In the genomic region with DNA sequence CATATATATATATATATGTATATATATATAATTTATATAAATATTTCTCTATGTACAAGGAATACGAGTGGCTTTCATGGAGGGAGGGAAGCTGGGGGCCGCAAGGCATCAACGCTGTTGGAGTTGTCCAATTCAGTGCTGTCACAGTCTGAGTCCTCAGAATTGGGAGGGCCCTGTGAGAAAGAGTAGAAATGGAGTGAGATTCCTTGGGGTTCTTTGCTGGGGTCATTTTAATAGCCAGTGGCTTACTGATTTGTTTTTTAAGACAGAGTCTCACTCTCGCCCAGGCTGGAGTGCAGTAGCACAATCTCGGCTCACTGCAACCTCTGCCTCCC, we compare ENCODE assay signal across 30 cellular contexts. TPM values are rescaled to one million over a fixed set of nuclear protein-coding genes. Genes with fewer than 3 reads are reported as not detected.
DNase-seq lines count a peak whose midpoint lies in the region; ATAC-seq, FAIRE-seq and TF ChIP-seq lines count a peak whose summit lies in the region.
"Had no signal": no experiment of that assay in that cellular context is flagged by ENCODE, and none has a peak within 500 bp of the region (broad histone marks: within the 10 kb centered on the region; RNA-seq: fewer than 3 reads in every experiment).

No MANE protein-coding gene starts in this region.

- H3K36me3 ChIP-seq in HepG2 (replicated peaks in 1 of 2; ENCODE audit: control insufficient read depth in 1 of 2, insufficient read depth in 2 of 2, low read length in 2 of 2) (peaks cover 15 to 55% of the 10 kb centered on the region in 2 experiments), right lobe of liver (peaks cover 19 to 71% (median 33%) of the 10 kb centered on the region in 4 donors), brain microvascular endothelial cell (replicated peaks) (peaks cover 91% of the 10 kb centered on the region)

- H3K4me3 ChIP-seq in HepG2 (replicated peaks in 1 of 3; ENCODE audit: insufficient read depth in 1 of 3, low read depth in 2 of 3, low read length in 3 of 3): no peak overlapping the region
- no peak overlapping the region for H3K4me3 ChIP-seq in right lobe of liver
- H3K4me3 ChIP-seq in brain microvascular endothelial cell (ENCODE audit: low read depth, low read length): no peak overlapping the region
- H3K4me3 ChIP-seq: BLaER1, coronary artery, HAP-1, Peyer's patch, psoas muscle had no signal

- H3K27me3 Mint-ChIP-seq in neural crest cell (ENCODE audit: low read depth): peaks cover 16% of the 10 kb centered on the region
- H3K27me3 Mint-ChIP-seq: activated CD4-positive, alpha-beta memory T cell treated with anti-CD3 and anti-CD28 coated beads, Interleukin-2, amount 10 ng/mL, durations not matched to agents 7 days and 5 days; effector memory CD8-positive, alpha-beta T cell; stimulated activated memory B cell treated with anti-CD40 and anti-IgM and Interleukin-4, amounts not matched to agents 10 μg/mL and 1 μg/mL and 100 μg/mL, for 72 hours had no signal

- no peak overlapping the region for H3K9ac ChIP-seq in HepG2 (ENCODE audit: insufficient read depth, low read depth, low read length)
- H3K9ac ChIP-seq: BLaER1 had no signal

- H3K4me1 ChIP-seq in HepG2 (ENCODE audit: insufficient read depth, low read length) (no peaks in the 10 kb centered on the region), right lobe of liver (no peaks in the 10 kb centered on the region)
- H3K4me1 ChIP-seq: Caco-2 had no signal

- peak in 1 of 2 experiments; percentile 35; a peak in 1 of 4 replicates for TF ChIP-seq POLR2A in HepG2 (IDR thresholded peaks at IDR 0.05; ENCODE audit: insufficient read depth in 1 of 2, low read depth in 2 of 2, low read length in 2 of 2)
- no peak for TF ChIP-seq POLR2A in right lobe of liver (IDR thresholded peaks at IDR 0.05)

- H3K4me3 Mint-ChIP-seq in neural crest cell: peak overlapping the region; percentile 56
- H3K4me3 Mint-ChIP-seq: activated CD4-positive, alpha-beta memory T cell treated with anti-CD3 and anti-CD28 coated beads, Interleukin-2, amount 10 ng/mL, durations not matched to agents 7 days and 5 days; effector memory CD8-positive, alpha-beta T cell; stimulated activated memory B cell treated with anti-CD40 and anti-IgM and Interleukin-4, amounts not matched to agents 10 μg/mL and 1 μg/mL and 100 μg/mL, for 72 hours had no signal

- TF ChIP-seq EP300 in HepG2 (IDR thresholded peaks at IDR 0.05; ENCODE audit: low read depth in 2 of 2, low read length in 2 of 2) (no peak), HepG2 (CRISPR knock-in tag; IDR thresholded peaks at IDR 0.05; ENCODE audit: borderline replicate concordance) (no peak)

- in situ Hi-C loops in HepG2 (cut with HindIII; ENCODE audit: extremely low pct_ligation_motif_present, low pct_unique_long_range_greater_than_20kb) (no loop called here), brain microvascular endothelial cell (cut with HindIII; ENCODE audit: low pct_ligation_motif_present, low sequenced_read_pairs) (no loop called here)

- H4K20me1 ChIP-seq in HepG2 (ENCODE audit: insufficient read depth, low read length): peaks cover 14% of the 10 kb centered on the region

- H3K36me3 Mint-ChIP-seq in neural crest cell (ENCODE audit: low read depth): peaks cover 35% of the 10 kb centered on the region

- POLR2A ChIA-PET in HepG2 (lab: Yijun Ruan, JAX): interaction anchor here (1.0 to 4.2 kb wide), 7 partner anchors 8 to 160 kb away, joined by 3 to 58 read pairs (median 6); partner anchors contain the start of genes AAAS, MAP3K12, SP1 and TARBP2

- intact Hi-C loops in HepG2 (cut with micrococcal nuclease; ENCODE audit: unreplicated experiment) (no loop called here), right lobe of liver (cut with DNase I) (no loop called here)

- no peak for TF ChIP-seq CTCF in HepG2 (CRISPR knock-in tag; IDR thresholded peaks at IDR 0.05)
- no peak for TF ChIP-seq CTCF in right lobe of liver (IDR thresholded peaks at IDR 0.05)
- no peak for TF ChIP-seq CTCF in brain microvascular endothelial cell (IDR thresholded peaks at IDR 0.05; ENCODE audit: low read depth, low read length, missing control alignments)
- TF ChIP-seq CTCF in neural crest cell (conservative IDR thresholded peaks at IDR 0.05): no peak

- H3K4me1 Mint-ChIP-seq in neural crest cell: peaks cover 31% of the 10 kb centered on the region

- no peak for ATAC-seq in HepG2
- no peak for ATAC-seq in right lobe of liver
- no peak for ATAC-seq in esophagus mucosa
- no peak for ATAC-seq in HG03280 (IDR thresholded peaks at IDR 0.05; ENCODE audit: unreplicated experiment)
- ATAC-seq in HG03196 (IDR thresholded peaks at IDR 0.05; ENCODE audit: unreplicated experiment): no peak
- ATAC-seq: effector memory CD8-positive, alpha-beta T cell; psoas muscle; stimulated activated memory B cell treated with anti-CD40 and anti-IgM and Interleukin-4, amounts not matched to agents 10 μg/mL and 1 μg/mL and 100 μg/mL, for 72 hours had no signal

- H3K27ac Mint-ChIP-seq in neural crest cell (ENCODE audit: unreplicated experiment): no peak overlapping the region
- H3K27ac Mint-ChIP-seq: activated CD4-positive, alpha-beta memory T cell treated with anti-CD3 and anti-CD28 coated beads, Interleukin-2, amount 10 ng/mL, durations not matched to agents 7 days and 5 days; stimulated activated memory B cell treated with anti-CD40 and anti-IgM and Interleukin-4, amounts not matched to agents 10 μg/mL and 1 μg/mL and 100 μg/mL, for 72 hours had no signal

- H3K4me2 ChIP-seq in HepG2 (ENCODE audit: low read depth, low read length): no peak overlapping the region
- H3K4me2 ChIP-seq: BLaER1 had no signal

- H3K9me3 ChIP-seq in HepG2 (ENCODE audit: low read length): no peaks in the 10 kb centered on the region
- H3K9me3 ChIP-seq in right lobe of liver: no peaks in the 10 kb centered on the region
- H3K9me3 ChIP-seq: BLaER1, Caco-2, HAP-1, Peyer's patch, psoas muscle had no signal

- BruUV-seq in HepG2 (replicated peaks; lab: Mats Ljungman, UMichigan): no TSS peak

- H2AFZ ChIP-seq in HepG2 (ENCODE audit: low read length): no peak overlapping the region

- no peak for TF ChIP-seq RAD21 in HepG2 (CRISPR knock-in tag; IDR thresholded peaks at IDR 0.05)

- peaks cover 3% of the 10 kb centered on the region for H3K79me2 ChIP-seq in HepG2 (ENCODE audit: insufficient read depth, low read length)

- no peaks in the 10 kb centered on the region for H3K27me3 ChIP-seq in HepG2 (ENCODE audit: control insufficient read depth in 1 of 2, insufficient read depth in 2 of 2, low read length in 2 of 2)
- H3K27me3 ChIP-seq in right lobe of liver: no peaks in the 10 kb centered on the region
- no peaks in the 10 kb centered on the region for H3K27me3 ChIP-seq in brain microvascular endothelial cell (replicated peaks)
- H3K27me3 ChIP-seq: Peyer's patch had no signal

- H3K27ac ChIP-seq in HepG2 (ENCODE audit: extremely low read length, insufficient read depth, low read length) (no peak overlapping the region), right lobe of liver (no peak overlapping the region), brain microvascular endothelial cell (peak overlapping the region; percentile 11)
- H3K27ac ChIP-seq: BLaER1, Peyer's patch, psoas muscle had no signal

- H3K9me3 Mint-ChIP-seq in neural crest cell: no peaks in the 10 kb centered on the region
- H3K9me3 Mint-ChIP-seq: activated CD4-positive, alpha-beta memory T cell treated with anti-CD3 and anti-CD28 coated beads, Interleukin-2, amount 10 ng/mL, durations not matched to agents 7 days and 5 days; effector memory CD8-positive, alpha-beta T cell; stimulated activated memory B cell treated with anti-CD40 and anti-IgM and Interleukin-4, amounts not matched to agents 10 μg/mL and 1 μg/mL and 100 μg/mL, for 72 hours had no signal

- CTCF ChIA-PET in HepG2 (lab: Yijun Ruan, JAX; ENCODE audit: low intra/inter-chr PET ratio, low total read pairs): no interaction called here

- 98% methylated on average over 5 of the region's 5 CpGs for WGBS in HepG2 (ENCODE audit: low lambda C conversion rate)
- 88% methylated on average over 4 of the region's 5 CpGs for WGBS in right lobe of liver (ENCODE audit: insufficient coverage, low coverage, low lambda C conversion rate, missing lambda C conversion rate)

- DNase-seq in HepG2 (ENCODE audit: low spot score) (no peak), right lobe of liver (no peak), brain microvascular endothelial cell (no peak), neural crest cell (ENCODE audit: low read depth, low spot score) (no peak), SHP77 (lab: John Stamatoyannopoulos, UW) (no peak)
- DNase-seq: activated CD4-positive, alpha-beta memory T cell treated with anti-CD3 and anti-CD28 coated beads, Interleukin-2, amount 10 ng/mL, durations not matched to agents 7 days and 5 days; activated CD4-positive, CD25-positive, alpha-beta regulatory T cell treated with anti-CD3 and anti-CD28 coated beads, Interleukin-2, amount 50 U/mL, for 72 hours; activated gamma-delta T cell treated with Interleukin-2 at 50 U/mL for 16 hours; activated T-cell treated with anti-CD3 and anti-CD28 coated beads for 4 hours; DMS79 treated with DMSO at 0.1 percent for 48 hours; effector memory CD8-positive, alpha-beta T cell; NCI-H1417; NCI-H510A; Peyer's patch; psoas muscle; small intestine had no signal

- FAIRE-seq in HepG2 (lab: Jason Lieb, UNC): no peak
- FAIRE-seq: small intestine had no signal

RNA-seq across cellular contexts. Expression of gene MAP3K12, which starts 18.2 kb away (rescaled TPM):
- total RNA-seq in HepG2 (2016; rRNA removed; fragmentation: Illumina TruSeq; extraction: Trizol) (0.13 and 0.20 TPM in 2 replicates), right lobe of liver (1 to 10 TPM in 4 of 6 experiments, under 1 TPM in 2; 0.68 to 2.9 (median 1.5) TPM), neural crest cell (32.9 and 33.0 TPM in 2 replicates), esophagus mucosa (2.0 TPM)
- under 0.01 and 0.10 TPM in 2 replicates for total RNA-seq in HepG2 (2016; cell fraction: cytosol; rRNA removed; fragmentation: Illumina TruSeq; extraction: Trizol; ENCODE audit: low read depth)
- total RNA-seq in HepG2 (2016; cell fraction: insoluble cytoplasmic fraction; rRNA removed; fragmentation: Illumina TruSeq; extraction: Trizol): 0.25 and 0.28 TPM in 2 replicates
- total RNA-seq in HepG2 (2016; cell fraction: membrane; rRNA removed; fragmentation: Illumina TruSeq; extraction: Trizol): 0.03 and 0.25 TPM in 2 replicates
- 0.16 and 0.28 TPM in 2 replicates for total RNA-seq in HepG2 (2016; cell fraction: nucleus; rRNA removed; fragmentation: Illumina TruSeq; extraction: Trizol)
- polyA plus RNA-seq in HepG2 (2011; rRNA removed): 1.1 and 1.3 TPM in 2 replicates
- polyA plus RNA-seq in HepG2 (2011; cell fraction: cytosol; rRNA removed): 0.23 and 0.60 TPM in 2 replicates
- polyA plus RNA-seq in HepG2 (2011; cell fraction: nucleus; rRNA removed): 5.5 and 6.6 TPM in 2 replicates
- 1.9 and 2.3 TPM in 2 replicates for polyA plus RNA-seq in HepG2 (2012)
- 0.02 TPM in 1 of 2 replicates, not detected in the other for polyA plus RNA-seq in HepG2 (2016; cell fraction: cytosol; fragmentation: Illumina TruSeq; extraction: Trizol; ENCODE audit: low read depth)
- polyA plus RNA-seq in HepG2 (2016; cell fraction: insoluble cytoplasmic fraction; fragmentation: Illumina TruSeq; extraction: Trizol; ENCODE audit: low read depth): 0.05 and 0.10 TPM in 2 replicates
- not detected in 2 replicates for polyA plus RNA-seq in HepG2 (2016; cell fraction: membrane; fragmentation: Illumina TruSeq; extraction: Trizol; ENCODE audit: low read depth)
- 0.34 and 1.5 TPM in 2 replicates for polyA plus RNA-seq in HepG2 (2016; cell fraction: nucleus; fragmentation: Illumina TruSeq; extraction: Trizol; ENCODE audit: insufficient read depth, low read depth)
- 1.4 and 3.4 TPM in 2 replicates for polyA minus RNA-seq in HepG2 (2011; rRNA and poly(A)+ RNA removed; ENCODE audit: low replicate concordance)
- 0.26 and 0.49 TPM in 2 replicates for polyA minus RNA-seq in HepG2 (2011; cell fraction: cytosol; rRNA and poly(A)+ RNA removed)
- polyA minus RNA-seq in HepG2 (2011; cell fraction: nucleus; rRNA and poly(A)+ RNA removed): 1.3 and 1.6 TPM in 2 replicates

RNA-seq across cellular contexts. Expression of gene TARBP2, which starts 20.0 kb away (rescaled TPM):
- 39.5 and 55.5 TPM in 2 replicates for total RNA-seq in HepG2 (2016; rRNA removed; fragmentation: Illumina TruSeq; extraction: Trizol)
- total RNA-seq in HepG2 (2016; cell fraction: cytosol; rRNA removed; fragmentation: Illumina TruSeq; extraction: Trizol; ENCODE audit: low read depth): 73.3 and 74.5 TPM in 2 replicates
- total RNA-seq in HepG2 (2016; cell fraction: insoluble cytoplasmic fraction; rRNA removed; fragmentation: Illumina TruSeq; extraction: Trizol): 37.9 and 54.0 TPM in 2 replicates
- 79.2 and 87.3 TPM in 2 replicates for total RNA-seq in HepG2 (2016; cell fraction: membrane; rRNA removed; fragmentation: Illumina TruSeq; extraction: Trizol)
- 45.3 and 52.6 TPM in 2 replicates for total RNA-seq in HepG2 (2016; cell fraction: nucleus; rRNA removed; fragmentation: Illumina TruSeq; extraction: Trizol)
- 47.0 and 49.2 TPM in 2 replicates for polyA plus RNA-seq in HepG2 (2011; rRNA removed)
- 34.4 and 52.5 TPM in 2 replicates for polyA plus RNA-seq in HepG2 (2011; cell fraction: cytosol; rRNA removed)
- polyA plus RNA-seq in HepG2 (2011; cell fraction: nucleus; rRNA removed): 186 and 198 TPM in 2 replicates
- polyA plus RNA-seq in HepG2 (2012): 22.1 and 25.4 TPM in 2 replicates
- polyA plus RNA-seq in HepG2 (2016; cell fraction: cytosol; fragmentation: Illumina TruSeq; extraction: Trizol; ENCODE audit: low read depth): 64.6 and 72.6 TPM in 2 replicates
- polyA plus RNA-seq in HepG2 (2016; cell fraction: insoluble cytoplasmic fraction; fragmentation: Illumina TruSeq; extraction: Trizol; ENCODE audit: low read depth): 32.5 and 37.2 TPM in 2 replicates
- 60.8 and 63.3 TPM in 2 replicates for polyA plus RNA-seq in HepG2 (2016; cell fraction: membrane; fragmentation: Illumina TruSeq; extraction: Trizol; ENCODE audit: low read depth)
- 85.1 and 85.5 TPM in 2 replicates for polyA plus RNA-seq in HepG2 (2016; cell fraction: nucleus; fragmentation: Illumina TruSeq; extraction: Trizol; ENCODE audit: insufficient read depth, low read depth)
- 46.1 and 74.4 TPM in 2 replicates for polyA minus RNA-seq in HepG2 (2011; rRNA and poly(A)+ RNA removed; ENCODE audit: low replicate concordance)
- 11.2 and 16.6 TPM in 2 replicates for polyA minus RNA-seq in HepG2 (2011; cell fraction: cytosol; rRNA and poly(A)+ RNA removed)
- polyA minus RNA-seq in HepG2 (2011; cell fraction: nucleus; rRNA and poly(A)+ RNA removed): 46.1 and 50.8 TPM in 2 replicates
- 10 to 100 TPM; 15.1 to 20.8 (median 17.8) TPM for total RNA-seq in right lobe of liver
- total RNA-seq in neural crest cell: 66.6 and 73.1 TPM in 2 replicates
- total RNA-seq in esophagus mucosa: 19.3 TPM

RNA-seq across cellular contexts. Expression of gene NPFF, which starts 26.2 kb away (rescaled TPM):
- 0.51 TPM in 1 of 2 replicates, not detected in the other for total RNA-seq in HepG2 (2016; rRNA removed; fragmentation: Illumina TruSeq; extraction: Trizol)
- total RNA-seq in HepG2 (2016; cell fraction: cytosol; rRNA removed; fragmentation: Illumina TruSeq; extraction: Trizol; ENCODE audit: low read depth): not detected in 2 replicates
- total RNA-seq in HepG2 (2016; cell fraction: insoluble cytoplasmic fraction; rRNA removed; fragmentation: Illumina TruSeq; extraction: Trizol): 0.56 TPM in 1 of 2 replicates, not detected in the other
- total RNA-seq in HepG2 (2016; cell fraction: membrane; rRNA removed; fragmentation: Illumina TruSeq; extraction: Trizol): not detected in 2 replicates
- total RNA-seq in HepG2 (2016; cell fraction: nucleus; rRNA removed; fragmentation: Illumina TruSeq; extraction: Trizol): not detected in 2 replicates
- polyA plus RNA-seq in HepG2 (2011; rRNA removed): not detected in 2 replicates
- polyA plus RNA-seq in HepG2 (2011; cell fraction: cytosol; rRNA removed): not detected in 2 replicates
- 0.48 TPM in 1 of 2 replicates, not detected in the other for polyA plus RNA-seq in HepG2 (2011; cell fraction: nucleus; rRNA removed)
- 0.41 TPM in 1 of 2 replicates, not detected in the other for polyA plus RNA-seq in HepG2 (2012)
- 0.25 TPM in 1 of 2 replicates, not detected in the other for polyA plus RNA-seq in HepG2 (2016; cell fraction: cytosol; fragmentation: Illumina TruSeq; extraction: Trizol; ENCODE audit: low read depth)
- polyA plus RNA-seq in HepG2 (2016; cell fraction: insoluble cytoplasmic fraction; fragmentation: Illumina TruSeq; extraction: Trizol; ENCODE audit: low read depth): not detected in 2 replicates
- not detected in 2 replicates for polyA plus RNA-seq in HepG2 (2016; cell fraction: membrane; fragmentation: Illumina TruSeq; extraction: Trizol; ENCODE audit: low read depth)
- polyA plus RNA-seq in HepG2 (2016; cell fraction: nucleus; fragmentation: Illumina TruSeq; extraction: Trizol; ENCODE audit: insufficient read depth, low read depth): 1.2 TPM in 1 of 2 replicates, not detected in the other
- not detected in 2 replicates for polyA minus RNA-seq in HepG2 (2011; rRNA and poly(A)+ RNA removed; ENCODE audit: low replicate concordance)
- polyA minus RNA-seq in HepG2 (2011; cell fraction: cytosol; rRNA and poly(A)+ RNA removed): not detected in 2 replicates
- not detected in 2 replicates for polyA minus RNA-seq in HepG2 (2011; cell fraction: nucleus; rRNA and poly(A)+ RNA removed)
- total RNA-seq in right lobe of liver: not detected
- total RNA-seq in neural crest cell: 0.73 TPM in 1 of 2 replicates, not detected in the other
- not detected for total RNA-seq in esophagus mucosa
- total RNA-seq: activated CD4-positive, alpha-beta memory T cell treated with anti-CD3 and anti-CD28 coated beads, Interleukin-2, amount 10 ng/mL, durations not matched to agents 7 days and 5 days; IMR-90; liver; mononuclear cell; Peyer's patch; psoas muscle; T-helper 1 cell treated with Interleukin-12 subunit alpha and Interleukin-12 subunit beta and Interleukin-4 antibody, amounts not matched to agents 30 ng/mL and 1 ng/mL, for 36 hours; urinary bladder had no signal
- polyA plus RNA-seq: IMR-90, liver, neural cell, psoas muscle, urinary bladder had no signal

RNA-seq across cellular contexts. Expression of gene PCBP2, which starts 29.2 kb away (rescaled TPM):
- 154 and 265 TPM in 2 replicates for total RNA-seq in HepG2 (2016; rRNA removed; fragmentation: Illumina TruSeq; extraction: Trizol)
- 156 and 172 TPM in 2 replicates for total RNA-seq in HepG2 (2016; cell fraction: cytosol; rRNA removed; fragmentation: Illumina TruSeq; extraction: Trizol; ENCODE audit: low read depth)
- total RNA-seq in HepG2 (2016; cell fraction: insoluble cytoplasmic fraction; rRNA removed; fragmentation: Illumina TruSeq; extraction: Trizol): 132 and 265 TPM in 2 replicates
- total RNA-seq in HepG2 (2016; cell fraction: membrane; rRNA removed; fragmentation: Illumina TruSeq; extraction: Trizol): 447 and 497 TPM in 2 replicates
- 279 and 306 TPM in 2 replicates for total RNA-seq in HepG2 (2016; cell fraction: nucleus; rRNA removed; fragmentation: Illumina TruSeq; extraction: Trizol)
- 345 and 390 TPM in 2 replicates for polyA plus RNA-seq in HepG2 (2011; rRNA removed)
- 323 and 364 TPM in 2 replicates for polyA plus RNA-seq in HepG2 (2011; cell fraction: cytosol; rRNA removed)
- polyA plus RNA-seq in HepG2 (2011; cell fraction: nucleus; rRNA removed): 477 and 513 TPM in 2 replicates
- 786 and 1,014 TPM in 2 replicates for polyA plus RNA-seq in HepG2 (2012)
- 954 and 1,027 TPM in 2 replicates for polyA plus RNA-seq in HepG2 (2016; cell fraction: cytosol; fragmentation: Illumina TruSeq; extraction: Trizol; ENCODE audit: low read depth)
- polyA plus RNA-seq in HepG2 (2016; cell fraction: insoluble cytoplasmic fraction; fragmentation: Illumina TruSeq; extraction: Trizol; ENCODE audit: low read depth): 599 and 702 TPM in 2 replicates
- polyA plus RNA-seq in HepG2 (2016; cell fraction: membrane; fragmentation: Illumina TruSeq; extraction: Trizol; ENCODE audit: low read depth): 1,162 and 1,386 TPM in 2 replicates
- polyA plus RNA-seq in HepG2 (2016; cell fraction: nucleus; fragmentation: Illumina TruSeq; extraction: Trizol; ENCODE audit: insufficient read depth, low read depth): 670 and 689 TPM in 2 replicates
- polyA minus RNA-seq in HepG2 (2011; rRNA and poly(A)+ RNA removed; ENCODE audit: low replicate concordance): 709 and 1,043 TPM in 2 replicates
- 515 and 646 TPM in 2 replicates for polyA minus RNA-seq in HepG2 (2011; cell fraction: cytosol; rRNA and poly(A)+ RNA removed)
- 549 and 596 TPM in 2 replicates for polyA minus RNA-seq in HepG2 (2011; cell fraction: nucleus; rRNA and poly(A)+ RNA removed)
- 100 to 1,000 TPM; 254 to 463 (median 347) TPM for total RNA-seq in right lobe of liver
- 1,351 and 1,375 TPM in 2 replicates for total RNA-seq in neural crest cell
- total RNA-seq in esophagus mucosa: 493 TPM

RNA-seq across cellular contexts. Expression of gene PRR13, which starts 39.5 kb away (rescaled TPM):
- total RNA-seq in HepG2 (2016; rRNA removed; fragmentation: Illumina TruSeq; extraction: Trizol) (102 and 109 TPM in 2 replicates), right lobe of liver (10 to 100 TPM; 35.9 to 91.2 (median 61.0) TPM), neural crest cell (82.8 and 89.1 TPM in 2 replicates), esophagus mucosa (92.0 TPM)
- total RNA-seq in HepG2 (2016; cell fraction: cytosol; rRNA removed; fragmentation: Illumina TruSeq; extraction: Trizol; ENCODE audit: low read depth): 78.3 and 97.6 TPM in 2 replicates
- 99.2 and 114 TPM in 2 replicates for total RNA-seq in HepG2 (2016; cell fraction: insoluble cytoplasmic fraction; rRNA removed; fragmentation: Illumina TruSeq; extraction: Trizol)
- total RNA-seq in HepG2 (2016; cell fraction: membrane; rRNA removed; fragmentation: Illumina TruSeq; extraction: Trizol): 113 and 134 TPM in 2 replicates
- 37.8 and 46.1 TPM in 2 replicates for total RNA-seq in HepG2 (2016; cell fraction: nucleus; rRNA removed; fragmentation: Illumina TruSeq; extraction: Trizol)
- 65.0 and 70.4 TPM in 2 replicates for polyA plus RNA-seq in HepG2 (2011; rRNA removed)
- 58.7 and 62.8 TPM in 2 replicates for polyA plus RNA-seq in HepG2 (2011; cell fraction: cytosol; rRNA removed)
- 20.0 and 31.0 TPM in 2 replicates for polyA plus RNA-seq in HepG2 (2011; cell fraction: nucleus; rRNA removed)
- polyA plus RNA-seq in HepG2 (2012): 99.5 and 141 TPM in 2 replicates
- polyA plus RNA-seq in HepG2 (2016; cell fraction: cytosol; fragmentation: Illumina TruSeq; extraction: Trizol; ENCODE audit: low read depth): 115 and 156 TPM in 2 replicates
- polyA plus RNA-seq in HepG2 (2016; cell fraction: insoluble cytoplasmic fraction; fragmentation: Illumina TruSeq; extraction: Trizol; ENCODE audit: low read depth): 164 and 180 TPM in 2 replicates
- 149 and 177 TPM in 2 replicates for polyA plus RNA-seq in HepG2 (2016; cell fraction: membrane; fragmentation: Illumina TruSeq; extraction: Trizol; ENCODE audit: low read depth)
- 113 and 118 TPM in 2 replicates for polyA plus RNA-seq in HepG2 (2016; cell fraction: nucleus; fragmentation: Illumina TruSeq; extraction: Trizol; ENCODE audit: insufficient read depth, low read depth)
- polyA minus RNA-seq in HepG2 (2011; rRNA and poly(A)+ RNA removed; ENCODE audit: low replicate concordance): 59.9 and 104 TPM in 2 replicates
- polyA minus RNA-seq in HepG2 (2011; cell fraction: cytosol; rRNA and poly(A)+ RNA removed): 20.7 and 32.5 TPM in 2 replicates
- 18.5 and 23.0 TPM in 2 replicates for polyA minus RNA-seq in HepG2 (2011; cell fraction: nucleus; rRNA and poly(A)+ RNA removed)
